ENCODE assay signal across 17 cellular contexts in the genomic region with DNA sequence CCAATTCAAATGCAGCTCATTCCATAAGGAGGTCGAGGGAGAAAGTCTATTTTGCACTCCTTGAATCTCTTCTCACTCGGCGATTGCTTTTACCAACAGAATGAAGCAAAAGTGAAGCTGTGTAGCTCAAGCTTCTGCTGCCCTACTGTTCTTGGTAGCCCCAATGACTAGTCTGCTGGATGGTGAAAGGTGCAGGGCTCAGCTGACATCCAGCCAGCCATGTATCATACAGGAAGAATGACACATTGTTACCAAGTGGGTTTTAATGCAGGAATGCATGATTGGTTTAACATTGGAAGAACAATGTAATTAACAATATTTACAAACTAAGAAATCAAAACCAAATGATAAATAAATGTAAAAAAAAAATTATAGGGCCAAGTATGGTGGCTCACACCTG.
A peak's percentile ranks its signal among the peaks of the same experiment; 100 is the strongest.
DNase-seq lines count a peak whose midpoint lies in the region; TF ChIP-seq lines count a peak whose summit lies in the region.
"Had no signal": no experiment of that assay in that cellular context is flagged by ENCODE, and none has a peak within 500 bp of the region (broad histone marks: within the 10 kb centered on the region; RNA-seq: fewer than 3 reads in every experiment).

No MANE protein-coding gene starts in this region.

- H3K27me3 ChIP-seq in GM23248 (replicated peaks; ENCODE audit: insufficient read depth): no peaks in the 10 kb centered on the region
- H3K27me3 ChIP-seq: SJCRH30 had no signal

- H3K27ac ChIP-seq in GM23248 (no peak overlapping the region), VCaP (peak overlapping the region; percentile 81)
- H3K27ac ChIP-seq: SJCRH30 had no signal

- 54 to 64% methylated on average over 3 of the region's 3 CpGs for WGBS in GM23248 (ENCODE audit: low coverage in 1 of 2, low lambda C conversion rate in 2 of 2, missing lambda C conversion rate in 2 of 2), 2 experiments

- H3K9me2 ChIP-seq in GM23248 (ENCODE audit: insufficient read depth): no peaks in the 10 kb centered on the region

- H3K4me2 ChIP-seq in GM23248 (ENCODE audit: unreplicated experiment): no peak overlapping the region

- no peaks in the 10 kb centered on the region for H3K36me3 ChIP-seq in GM23248 (ENCODE audit: low read depth)
- H3K36me3 ChIP-seq: SJCRH30 had no signal

- H3K4me1 ChIP-seq in GM23248 (ENCODE audit: insufficient read depth): peaks cover 16% of the 10 kb centered on the region
- H3K4me1 ChIP-seq: SJCRH30 had no signal

- in situ Hi-C loops in GM23248 (cut with MboI): no loop called here

- no peaks in the 10 kb centered on the region for H3F3A ChIP-seq in GM23248 (ENCODE audit: insufficient read depth)

- no peaks in the 10 kb centered on the region for H4K20me1 ChIP-seq in GM23248 (ENCODE audit: insufficient read depth)

- H3K9ac ChIP-seq in GM23248: no peak overlapping the region

- H3K4me3 ChIP-seq in GM23248: no peak overlapping the region
- no peak overlapping the region for H3K4me3 ChIP-seq in foreskin fibroblast (ENCODE audit: low read depth in 1 of 2, low read length in 2 of 2)
- H3K4me3 ChIP-seq: SJCRH30 had no signal

- H2AFZ ChIP-seq in GM23248: no peak overlapping the region

- TF ChIP-seq CTCF in VCaP (conservative IDR thresholded peaks at IDR 0.05) (no peak), foreskin fibroblast (IDR thresholded peaks at IDR 0.05; ENCODE audit: low read depth, low read length) (no peak)

- no peaks in the 10 kb centered on the region for H3K9me3 ChIP-seq in GM23248 (ENCODE audit: low read depth)
- H3K9me3 ChIP-seq: SJCRH30 had no signal

- peaks cover 32% of the 10 kb centered on the region for H3K79me2 ChIP-seq in GM23248 (ENCODE audit: insufficient read depth)

- DNase-seq in AG20443 (ENCODE audit: low spot score) (peak; percentile 18), GM23248 (peak; percentile 71), foreskin fibroblast (peak; percentile 53 to 77), SKM-1 treated with dmso at 0.1 percent for 144 hours (lab: John Stamatoyannopoulos, UW; ENCODE audit: unreplicated experiment) (no peak), pons (ENCODE audit: low spot score) (no peak)
- DNase-seq in effector CD8-positive, alpha-beta T cell (lab: John Stamatoyannopoulos, UW): no peak
- DNase-seq: AML-193, COR-L47, H9, Kasumi-1, NCI-H1105 treated with DMSO at 0.1 percent for 48 hours, NCI-H187 treated with DMSO at 0.1 percent for 48 hours, NCI-H69, OCI-M1, RPMI8226, SJCRH30 had no signal

Comparison
In these comparisons a context has a peak if more than half of its experiments do, and no peak if none do; other contexts are left out.
1. DNase-seq: peak in AG20443 (single experiment), GM23248 (single experiment) and foreskin fibroblast (2 of 2); none in SKM-1 treated with dmso at 0.1 percent for 144 hours (single experiment), pons (single experiment) and effector CD8-positive, alpha-beta T cell (single experiment).